18 cellular contexts compared by ENCODE assay signal in the genomic region with DNA sequence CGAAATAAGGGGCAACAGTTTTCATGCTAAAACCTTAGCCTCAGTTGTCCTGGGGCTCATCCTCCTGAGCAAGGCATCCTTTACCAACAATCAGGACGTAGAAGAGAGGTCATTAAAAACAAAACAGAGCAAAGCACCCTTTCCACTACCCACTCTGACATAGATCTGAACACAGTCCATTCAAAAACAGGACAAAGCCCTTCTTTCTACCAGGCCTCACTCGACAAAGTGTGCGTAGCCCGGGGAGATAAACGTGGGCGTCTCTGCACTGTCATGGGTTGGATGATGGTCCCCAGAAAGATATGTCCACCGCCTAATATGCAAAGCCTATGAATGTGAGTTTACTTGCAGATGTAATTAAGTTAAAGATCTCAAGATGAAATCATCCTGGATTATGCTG.
DNase-seq lines count a peak whose midpoint lies in the region; ATAC-seq and TF ChIP-seq lines count a peak whose summit lies in the region.
"Had no signal": no experiment of that assay in that cellular context is flagged by ENCODE, and none has a peak within 500 bp of the region (broad histone marks: within the 10 kb centered on the region; RNA-seq: fewer than 3 reads in every experiment).

No MANE protein-coding gene starts in this region.

- peaks cover 25% of the 10 kb centered on the region for H3K9me3 Mint-ChIP-seq in nephron progenitor cell

- no peaks in the 10 kb centered on the region for H3K9me3 ChIP-seq in gastroesophageal sphincter
- peaks cover 2% of the 10 kb centered on the region for H3K9me3 ChIP-seq in right cardiac atrium (ENCODE audit: control insufficient read depth, low read length)
- H3K9me3 ChIP-seq: BE2C; BLaER1 treated with 17β-estradiol and CSF1 and Interleukin-3, amounts not matched to agents 10 nM and 100 nM had no signal

- TF ChIP-seq CTCF in gastroesophageal sphincter (IDR thresholded peaks at IDR 0.05) (no peak), nephron progenitor cell (IDR thresholded peaks at IDR 0.05) (no peak)

- ATAC-seq in gastroesophageal sphincter (no peak), right cardiac atrium (no peak)

- peaks cover 23% of the 10 kb centered on the region for H3K36me3 Mint-ChIP-seq in nephron progenitor cell (ENCODE audit: low read depth)
- H3K36me3 Mint-ChIP-seq: CD14-positive monocyte; CD8-positive, alpha-beta memory T cell had no signal

- H3K27ac Mint-ChIP-seq in nephron progenitor cell = no peak overlapping the region
- H3K27ac Mint-ChIP-seq: CD14-positive monocyte; CD4-positive, alpha-beta T cell; CD8-positive, alpha-beta memory T cell had no signal

- no peak for TF ChIP-seq POLR2A in gastroesophageal sphincter (IDR thresholded peaks at IDR 0.05)

- H3K4me3 ChIP-seq in gastroesophageal sphincter = no peak overlapping the region
- H3K4me3 ChIP-seq in right cardiac atrium (ENCODE audit: low read length) = no peak overlapping the region
- H3K4me3 ChIP-seq: BLaER1 treated with 17β-estradiol and CSF1 and Interleukin-3, amounts not matched to agents 10 nM and 100 nM had no signal

- no peak overlapping the region for H3K4me3 Mint-ChIP-seq in nephron progenitor cell
- H3K4me3 Mint-ChIP-seq: CD14-positive monocyte; CD4-positive, alpha-beta T cell; CD8-positive, alpha-beta memory T cell had no signal

- in situ Hi-C loops in SK-MEL-5 (cut with HindIII; ENCODE audit: low pct_unique_long_range_greater_than_20kb, low sequenced_read_pairs) = no loop called here

- H3K4me1 ChIP-seq in gastroesophageal sphincter (no peaks in the 10 kb centered on the region), right cardiac atrium (ENCODE audit: control insufficient read depth, insufficient read depth, low read length) (no peaks in the 10 kb centered on the region)
- H3K4me1 ChIP-seq: BE2C had no signal

- no peaks in the 10 kb centered on the region for H3K27me3 Mint-ChIP-seq in nephron progenitor cell (ENCODE audit: low read depth, poor library complexity)
- H3K27me3 Mint-ChIP-seq: CD4-positive, alpha-beta T cell; CD8-positive, alpha-beta memory T cell had no signal

- H3K27me3 ChIP-seq in gastroesophageal sphincter (no peaks in the 10 kb centered on the region), right cardiac atrium (ENCODE audit: control insufficient read depth, insufficient read depth) (no peaks in the 10 kb centered on the region)
- H3K27me3 ChIP-seq: BE2C; BLaER1 treated with 17β-estradiol and CSF1 and Interleukin-3, amounts not matched to agents 10 nM and 100 nM had no signal

- intact Hi-C loops in right cardiac atrium (cut with DNase I) = no loop called here

- H3K4me1 Mint-ChIP-seq in nephron progenitor cell = peaks cover 34% of the 10 kb centered on the region
- H3K4me1 Mint-ChIP-seq: CD14-positive monocyte; CD8-positive, alpha-beta memory T cell had no signal

- H3K36me3 ChIP-seq in gastroesophageal sphincter = no peaks in the 10 kb centered on the region
- H3K36me3 ChIP-seq: BE2C; BLaER1 treated with 17β-estradiol and CSF1 and Interleukin-3, amounts not matched to agents 10 nM and 100 nM had no signal

- TF ChIP-seq EP300 in gastroesophageal sphincter (IDR thresholded peaks at IDR 0.05) = no peak

- H3K27ac ChIP-seq in gastroesophageal sphincter (no peak overlapping the region), right cardiac atrium (ENCODE audit: low read length) (no peak overlapping the region)
- H3K27ac ChIP-seq: 22Rv1; BLaER1 treated with 17β-estradiol and CSF1 and Interleukin-3, amounts not matched to agents 10 nM and 100 nM had no signal

- whole genome bisulfite sequencing in gastroesophageal sphincter (ENCODE audit: low coverage in 1 of 2), 2 donors = 62 to 73% methylated on average over 8 of the region's 8 CpGs
- 76% methylated on average over 8 of the region's 8 CpGs for WGBS in right cardiac atrium

- peak; percentile 75 for DNase-seq in COLO829 (ENCODE audit: low spot score)
- DNase-seq in SK-MEL-5 (ENCODE audit: low read depth, low spot score) = peak; percentile 90
- DNase-seq in medulla oblongata (ENCODE audit: extremely low spot score) = peak; percentile 9
- no peak for DNase-seq in nephron progenitor cell
- no peak for DNase-seq in right cardiac atrium
- DNase-seq: AML-193; BE2C; Calu3; CD4-positive, alpha-beta T cell; CD8-positive, alpha-beta memory T cell; COR-L47; DND-41; H7; HCEC 1CT had no signal

Comparison
In these comparisons a context has a peak if more than half of its experiments do, and no peak if none do; other contexts are left out.
1. DNase-seq: peak in COLO829 (single experiment), SK-MEL-5 (single experiment) and medulla oblongata (single experiment); none in nephron progenitor cell (single experiment) and right cardiac atrium (0 of 3).